8 cellular contexts compared by ENCODE assay signal in the genomic region with DNA sequence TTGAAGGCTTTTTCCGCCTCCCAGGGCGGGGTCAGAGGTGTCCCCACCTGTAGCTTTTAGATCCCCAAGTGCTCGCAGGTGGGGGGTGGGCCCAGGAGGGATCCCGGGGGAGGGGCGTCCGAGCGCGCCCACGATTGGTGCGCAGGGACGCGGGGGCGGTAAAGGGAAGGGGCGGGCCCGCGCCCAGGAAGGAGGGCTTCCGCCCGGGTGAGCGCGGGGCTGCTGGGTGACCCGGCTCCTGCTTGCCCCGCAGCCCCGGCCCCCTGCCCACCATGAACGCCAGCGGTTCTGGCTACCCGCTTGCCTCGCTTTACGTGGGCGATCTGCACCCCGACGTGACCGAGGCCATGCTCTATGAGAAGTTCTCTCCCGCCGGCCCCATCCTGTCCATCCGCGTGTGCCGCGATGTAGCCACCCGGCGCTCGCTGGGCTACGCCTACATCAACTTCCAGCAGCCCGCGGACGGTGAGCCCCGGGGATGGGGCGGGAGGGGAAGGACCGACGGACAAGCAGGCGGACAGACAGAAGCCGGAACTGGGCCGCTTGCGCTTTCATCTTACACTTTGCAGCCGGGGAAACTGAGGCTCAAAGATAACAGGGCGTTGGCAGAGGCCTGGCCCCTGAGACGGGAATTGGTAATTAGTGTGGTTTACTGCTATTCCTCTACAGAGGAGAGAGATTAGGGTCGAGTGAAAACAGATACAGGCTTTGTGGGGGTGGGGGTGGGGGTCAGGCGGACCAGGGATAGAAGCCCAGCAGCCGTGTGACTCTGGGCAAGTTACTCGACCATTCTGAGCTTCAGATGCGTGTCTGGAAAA. TPM values are rescaled to one million over a fixed set of nuclear protein-coding genes. Genes with fewer than 3 reads are reported as not detected.
DNase-seq lines count a peak whose midpoint lies in the region; ATAC-seq and TF ChIP-seq lines count a peak whose summit lies in the region.

A gene (plus strand): TSS at position 189 of the 818 bp plus-strand sequence. CDS start 84 bp downstream, at position 273.

- peaks cover 24% of the 10 kb centered on the region for H3K36me3 Mint-ChIP-seq in CD4-positive, CD25-positive, alpha-beta regulatory T cell
- H3K36me3 Mint-ChIP-seq in activated T-cell treated with anti-CD3 and anti-CD28 coated beads, Interleukin-2, amount 50 U/mL, for 4 hours (ENCODE audit: insufficient read depth), result peaks cover 27% of the 10 kb centered on the region
- H3K36me3 Mint-ChIP-seq in naive thymus-derived CD8-positive, alpha-beta T cell, result peaks cover 4 to 45% (median 8%) of the 10 kb centered on the region in 3 donors

- intact Hi-C loops in PC-9 (cut with micrococcal nuclease; ENCODE audit: unreplicated experiment), result loop anchor here (2.0 to 5.0 kb wide), 3 partner anchors 51 to 382 kb away; a partner anchor contains a TSS

- no peaks in the 10 kb centered on the region for H3K9me2 ChIP-seq in PC-9 (ENCODE audit: insufficient read depth)

- H4K20me1 ChIP-seq in PC-9 (ENCODE audit: insufficient read depth), result peaks cover 13% of the 10 kb centered on the region; the same call in 1 of the 2 replicates

- H3K36me3 ChIP-seq in CD4-positive, CD25-positive, alpha-beta regulatory T cell (ENCODE audit: control insufficient read depth, insufficient read depth, low read length), result peaks cover 34% of the 10 kb centered on the region
- peaks cover 29% of the 10 kb centered on the region for H3K36me3 ChIP-seq in PC-9 (ENCODE audit: low read depth)

- H3K79me2 ChIP-seq in PC-9 (ENCODE audit: low read depth), result peaks cover 19% of the 10 kb centered on the region

- no peaks in the 10 kb centered on the region for H3K27me3 Mint-ChIP-seq in CD4-positive, CD25-positive, alpha-beta regulatory T cell
- no peaks in the 10 kb centered on the region for H3K27me3 Mint-ChIP-seq in activated T-cell treated with anti-CD3 and anti-CD28 coated beads, Interleukin-2, amount 50 U/mL, for 4 hours (ENCODE audit: low read depth)
- no peaks in the 10 kb centered on the region for H3K27me3 Mint-ChIP-seq in naive thymus-derived CD8-positive, alpha-beta T cell

- H3K27ac ChIP-seq in CD4-positive, CD25-positive, alpha-beta regulatory T cell (ENCODE audit: insufficient read depth, low read length, poor library complexity, severe bottlenecking), result peak within 1 kb of the TSS; percentile 55
- H3K27ac ChIP-seq in PC-9, result 0 out of 2 replicates have a peak within 1 kb of the TSS, but pooled peaks have one; percentile 24

- no TSS peak for BruUV-seq in PC-9 (replicated peaks; lab: Mats Ljungman, UMichigan)

- peak within 1 kb of the TSS; percentile 90 for H3K4me2 ChIP-seq in PC-9

- no peaks in the 10 kb centered on the region for H3K27me3 ChIP-seq in CD4-positive, CD25-positive, alpha-beta regulatory T cell (ENCODE audit: control insufficient read depth, insufficient read depth, low read length)
- no peaks in the 10 kb centered on the region for H3K27me3 ChIP-seq in PC-9 (ENCODE audit: insufficient read depth, low read depth)

- CTCF ChIA-PET in PC-9 (lab: Charles Lee), result interaction anchor here (0.5 to 1.6 kb wide), 6 partner anchors 35 to 383 kb away, joined by 3 to 8 read pairs (median 4); no protein-coding TSS in a partner anchor

- peaks cover 21 to 39% (median 30%) of the 10 kb centered on the region in 4 donors for H3K4me1 Mint-ChIP-seq in CD4-positive, CD25-positive, alpha-beta regulatory T cell
- peaks cover 26% of the 10 kb centered on the region for H3K4me1 Mint-ChIP-seq in activated T-cell treated with anti-CD3 and anti-CD28 coated beads, Interleukin-2, amount 50 U/mL, for 4 hours (ENCODE audit: low read depth)
- peaks cover 13 to 39% (median 30%) of the 10 kb centered on the region in 4 donors for H3K4me1 Mint-ChIP-seq in naive thymus-derived CD8-positive, alpha-beta T cell

- no peaks in the 10 kb centered on the region for H3K9me3 ChIP-seq in CD4-positive, CD25-positive, alpha-beta regulatory T cell (ENCODE audit: control insufficient read depth in 2 of 2, low read length in 2 of 2)
- H3K9me3 ChIP-seq in PC-9 (ENCODE audit: insufficient read depth, low read depth), result no peaks in the 10 kb centered on the region

- peaks cover 42% of the 10 kb centered on the region for H3F3A ChIP-seq in PC-9 (ENCODE audit: insufficient read depth, low read depth)

- peaks cover 14% of the 10 kb centered on the region for H3K4me1 ChIP-seq in CD4-positive, CD25-positive, alpha-beta regulatory T cell (ENCODE audit: control insufficient read depth, insufficient read depth, low read length, poor library complexity, severe bottlenecking)
- H3K4me1 ChIP-seq in PC-9 (replicated peaks; ENCODE audit: insufficient read depth), result peaks cover 4% of the 10 kb centered on the region; the same call in 1 of the 2 replicates

- DNase-seq in CD4-positive, CD25-positive, alpha-beta regulatory T cell, result peak; percentile 74 to 87 (median 75)
- DNase-seq in HT-29 (ENCODE audit: low spot score) (peak; percentile 91), PC-9 (peak; percentile 76 to 89), fibroblast of gingiva (ENCODE audit: low read depth) (peak; percentile 50)
- peak; percentile 75 for DNase-seq in activated T-cell treated with anti-CD3 and anti-CD28 coated beads, Interleukin-2, amount 50 U/mL, for 4 hours
- DNase-seq in naive thymus-derived CD8-positive, alpha-beta T cell, result peak; percentile 67 to 85 (median 75)
- peak; percentile 59 to 80 (median 72) for DNase-seq in stimulated activated naive CD4-positive, alpha-beta T cell (lab: John Stamatoyannopoulos, UW)

- TF ChIP-seq CTCF in PC-9 (conservative IDR thresholded peaks at IDR 0.05), result no peak

- POLR2A ChIA-PET in PC-9 (lab: Charles Lee; ENCODE audit: unreplicated experiment), result interaction anchor here (0.5 to 0.8 kb wide), 6 partner anchors 36 to 1036 kb away, joined by 4 to 17 read pairs (median 6); no protein-coding TSS in a partner anchor
- POLR2A ChIA-PET in naive thymus-derived CD8-positive, alpha-beta T cell (lab: Charles Lee), result interaction anchor here (0.5 to 3.0 kb wide), 9 partner anchors 8 to 416 kb away, joined by 3 to 20 read pairs (median 4); a partner anchor contains a TSS

- peak; percentile 92 to 95 for ATAC-seq in CD4-positive, CD25-positive, alpha-beta regulatory T cell (ENCODE audit: low read depth in 2 of 2)
- peak; percentile 88 for ATAC-seq in GM19452 (IDR thresholded peaks at IDR 0.05; ENCODE audit: unreplicated experiment)
- ATAC-seq in activated T-cell treated with anti-CD3 and anti-CD28 coated beads, Interleukin-2, amount 50 U/mL, for 4 hours, result peak; percentile 94 to 97
- ATAC-seq in naive thymus-derived CD8-positive, alpha-beta T cell, result peak; percentile 95 to 96

- H3K27ac Mint-ChIP-seq in CD4-positive, CD25-positive, alpha-beta regulatory T cell, result peak within 1 kb of the TSS; percentile 74 to 91 (median 78)
- H3K27ac Mint-ChIP-seq in naive thymus-derived CD8-positive, alpha-beta T cell, result peak within 1 kb of the TSS; percentile 24 to 90 (median 56)

- peak within 1 kb of the TSS; percentile 84 to 89 (median 88) for H3K4me3 Mint-ChIP-seq in CD4-positive, CD25-positive, alpha-beta regulatory T cell
- peak within 1 kb of the TSS; percentile 84 for H3K4me3 Mint-ChIP-seq in activated T-cell treated with anti-CD3 and anti-CD28 coated beads, Interleukin-2, amount 50 U/mL, for 4 hours
- peak within 1 kb of the TSS; percentile 81 to 90 (median 84) for H3K4me3 Mint-ChIP-seq in naive thymus-derived CD8-positive, alpha-beta T cell

- H3K4me3 ChIP-seq in CD4-positive, CD25-positive, alpha-beta regulatory T cell (ENCODE audit: low read depth, low read length), result peak within 1 kb of the TSS; percentile 73
- H3K4me3 ChIP-seq in PC-9, result peak within 1 kb of the TSS; percentile 69

- no peaks in the 10 kb centered on the region for H3K9me3 Mint-ChIP-seq in CD4-positive, CD25-positive, alpha-beta regulatory T cell
- no peaks in the 10 kb centered on the region for H3K9me3 Mint-ChIP-seq in activated T-cell treated with anti-CD3 and anti-CD28 coated beads, Interleukin-2, amount 50 U/mL, for 4 hours
- H3K9me3 Mint-ChIP-seq in naive thymus-derived CD8-positive, alpha-beta T cell, result no peaks in the 10 kb centered on the region

- peak within 1 kb of the TSS; percentile 81 for H2AFZ ChIP-seq in PC-9

RNA-seq across cellular contexts. Expression of the gene that starts here (rescaled TPM):
- total RNA-seq in CD4-positive, CD25-positive, alpha-beta regulatory T cell, result 66.1 TPM
- under 1 TPM in 2 of 4 donors, not detected in 2; 0.12 to 0.68 TPM for polyA plus RNA-seq in CD4-positive, CD25-positive, alpha-beta regulatory T cell
- total RNA-seq in HT-29 (2014; rRNA removed; shearing (Covaris generic)), result 53.4 and 54.6 TPM in 2 replicates
- 132 and 156 TPM in 2 replicates for total RNA-seq in PC-9 (2021)
- 10 to 100 TPM; 46.2 to 63.0 (median 50.2) TPM for total RNA-seq in activated T-cell treated with anti-CD3 and anti-CD28 coated beads, Interleukin-2, amount 50 U/mL, for 4 hours
- total RNA-seq in naive thymus-derived CD8-positive, alpha-beta T cell, result 10 to 100 TPM; 63.2 to 63.4 TPM
- polyA plus RNA-seq in naive thymus-derived CD8-positive, alpha-beta T cell, result under 1 TPM; 0.28 to 0.74 (median 0.73) TPM

Comparison
In these comparisons a context has a peak if more than half of its experiments do, and no peak if none do; other contexts are left out.
1. Peak in every context shown above with its lines: DNase-seq, ATAC-seq, H3K4me3 ChIP-seq and H3K27ac ChIP-seq.